ENCODE assay signal across 8 cellular contexts in genomic region chrX:135518161-135518560, GRCh38.
"Had no signal": no experiment of that assay in that cellular context is flagged by ENCODE, and none has a peak within 500 bp of the region (broad histone marks: within the 10 kb centered on the region; RNA-seq: fewer than 3 reads in every experiment).

No MANE protein-coding gene starts in this region.

- H3K4me3 Mint-ChIP-seq: GM23338, H9 had no signal

- FAIRE-seq: H1, H54, HTR-8/SVneo had no signal

- ATAC-seq: GM23338 had no signal

- H3K27ac Mint-ChIP-seq: GM23338, H9 had no signal

- DNase-seq: H9, HCEC 1CT, IMR-90, KBM-7 had no signal

- H3K9me3 Mint-ChIP-seq: GM23338 had no signal

- H3K4me3 ChIP-seq: GM23338 had no signal
